In the genomic region with DNA sequence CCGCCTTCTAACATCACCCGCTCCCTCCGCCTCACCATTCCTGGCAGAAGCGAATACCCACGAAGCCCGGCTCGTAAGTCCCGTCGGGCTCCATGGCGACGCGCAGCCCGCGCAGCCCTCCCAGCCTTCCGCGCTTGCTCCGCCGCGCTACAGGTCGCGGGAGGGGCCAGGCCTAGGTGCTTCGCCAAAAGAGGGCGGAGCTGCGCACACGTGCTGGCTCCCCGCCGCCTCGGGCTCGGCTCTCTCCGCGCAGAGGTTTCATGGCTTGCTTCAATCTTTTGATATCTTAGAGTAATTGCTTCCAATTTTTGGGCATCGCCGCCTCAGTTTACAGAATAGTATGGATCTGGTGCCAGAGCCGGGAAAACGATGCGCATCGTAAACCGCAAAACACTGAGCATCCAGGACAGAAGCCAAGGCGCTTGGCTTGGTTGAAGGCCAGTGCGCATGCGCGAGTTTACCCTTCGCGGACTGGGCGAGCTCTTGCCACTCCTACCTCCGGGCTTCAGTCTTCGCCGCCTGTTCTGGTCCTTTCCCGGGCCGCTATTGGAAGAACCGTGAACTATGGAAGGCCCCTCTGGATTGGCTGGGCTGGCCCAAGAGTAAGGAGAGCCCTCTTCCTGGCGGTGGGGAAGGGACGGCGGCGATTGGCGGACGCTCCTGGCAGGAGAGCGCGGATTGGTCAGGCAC, we compare ENCODE assay signal across 8 cellular contexts. TPM values are rescaled to one million over a fixed set of nuclear protein-coding genes. Genes with fewer than 3 reads are reported as not detected.
A peak's percentile ranks its signal among the peaks of the same experiment; 100 is the strongest.
DNase-seq lines count a peak whose midpoint lies in the region; ATAC-seq and TF ChIP-seq lines count a peak whose summit lies in the region.

Gene POLR2I (minus strand): TSS at position 113 of the 690 bp plus-strand sequence. CDS start 19 bp downstream, at position 94.

- peak; percentile 82 for ATAC-seq in GM18909 (IDR thresholded peaks at IDR 0.05; ENCODE audit: poor library complexity, unreplicated experiment)
- peak; percentile 86 for ATAC-seq in HG03175 (IDR thresholded peaks at IDR 0.05; ENCODE audit: unreplicated experiment)
- ATAC-seq in WTC11, result peak; percentile 93

- peaks cover 4% of the 10 kb centered on the region for H4K20me1 ChIP-seq in smooth muscle cell (ENCODE audit: low read depth)

- H3K27ac ChIP-seq in AG04450 (ENCODE audit: low read depth, low read length) (peak within 1 kb of the TSS; percentile 78), smooth muscle cell (ENCODE audit: low read depth) (peak within 1 kb of the TSS; percentile 13)

- H3K4me3 ChIP-seq in AG04450 (ENCODE audit: low read depth, low read length) (peak within 1 kb of the TSS; percentile 96), cardiac fibroblast (replicated peaks in 1 of 2; ENCODE audit: low read depth in 2 of 2, low read length in 2 of 2) (peak within 1 kb of the TSS; percentile 92 to 97), smooth muscle cell (peak within 1 kb of the TSS; percentile 70)

- H3K4me1 Mint-ChIP-seq in WTC11, result peaks cover 35% of the 10 kb centered on the region

- H3K36me3 Mint-ChIP-seq in WTC11, result peaks cover 29% of the 10 kb centered on the region

- CTCF ChIA-PET in AG04450 (lab: Charles Lee), result interaction anchor here (0.7 to 2.8 kb wide), 3 partner anchors 13 to 55 kb away, joined by 4 to 7 read pairs (median 6); no protein-coding TSS in a partner anchor
- CTCF ChIA-PET in WTC11 (lab: Charles Lee), result interaction anchor here (0.7 to 2.8 kb wide), 4 partner anchors 10 to 59 kb away, joined by 3 to 28 read pairs (median 3); no protein-coding TSS in a partner anchor

- peak within 1 kb of the TSS; percentile 100 for H3K27ac Mint-ChIP-seq in WTC11

- H3K36me3 ChIP-seq in smooth muscle cell (ENCODE audit: low read depth), result no peaks in the 10 kb centered on the region

- H3K79me2 ChIP-seq in smooth muscle cell (ENCODE audit: low read depth), result peaks cover 18% of the 10 kb centered on the region

- no peaks in the 10 kb centered on the region for H3K9me3 Mint-ChIP-seq in WTC11

- WGBS in smooth muscle cell (ENCODE audit: low lambda C conversion rate), result under 1% methylated on average over 56 of the region's 59 CpGs

- H3K27me3 ChIP-seq in AG04450 (ENCODE audit: control insufficient read depth, insufficient read depth, low read length) (no peaks in the 10 kb centered on the region), smooth muscle cell (ENCODE audit: low read depth) (no peaks in the 10 kb centered on the region)

- peak within 1 kb of the TSS; percentile 95 for H3K4me3 Mint-ChIP-seq in WTC11

- POLR2A ChIA-PET in AG04450 (lab: Yijun Ruan, JAX) (interaction anchor here (0.6 to 1.3 kb wide), 8 partner anchors 9 to 100 kb away, joined by 3 to 25 read pairs (median 3); partner anchors contain the start of gene ZNF565), WTC11 (lab: Charles Lee) (interaction anchor here (0.6 to 1.5 kb wide), 3 partner anchors 13 to 847 kb away, joined by 3 to 7 read pairs (median 6); partner anchors contain the start of gene THAP8)

- H3K9ac ChIP-seq in smooth muscle cell (ENCODE audit: low read depth), result peak within 1 kb of the TSS; percentile 70

- H3F3A ChIP-seq in smooth muscle cell (ENCODE audit: low read depth), result no peaks in the 10 kb centered on the region

- TF ChIP-seq CTCF in AG04450 (IDR thresholded peaks at IDR 0.05; ENCODE audit: low read depth, low read length), result no peak
- no peak for TF ChIP-seq CTCF in WTC11 (IDR thresholded peaks at IDR 0.05)
- TF ChIP-seq CTCF in cardiac fibroblast (IDR thresholded peaks at IDR 0.05; ENCODE audit: low read depth, low read length), result no peak
- no peak for TF ChIP-seq CTCF in smooth muscle cell (IDR thresholded peaks at IDR 0.05; ENCODE audit: borderline replicate concordance, insufficient read depth, poor library complexity, severe bottlenecking)

- peak within 1 kb of the TSS; percentile 97 for H3K4me2 ChIP-seq in smooth muscle cell

- peak within 1 kb of the TSS; percentile 46 for H2AFZ ChIP-seq in smooth muscle cell (ENCODE audit: low read depth)

- peaks cover 6% of the 10 kb centered on the region for H3K4me1 ChIP-seq in smooth muscle cell (ENCODE audit: low read depth)

- no peaks in the 10 kb centered on the region; the same call in 1 of the 2 replicates for H3K9me3 ChIP-seq in AG04450 (ENCODE audit: control insufficient read depth, insufficient read depth, low read length)
- no peaks in the 10 kb centered on the region for H3K9me3 ChIP-seq in smooth muscle cell (replicated peaks; ENCODE audit: low read depth)

- H3K27me3 Mint-ChIP-seq in WTC11 (ENCODE audit: low read depth), result peaks cover 3% of the 10 kb centered on the region

- DNase-seq in AG04450 (ENCODE audit: low read depth, low spot score) (peak; percentile 99), NCI-H226 (peak; percentile 100), WTC11 (ENCODE audit: low spot score) (peak; percentile 99), cardiac fibroblast (ENCODE audit: low read depth in 2 of 2) (peak; percentile 100), iPS-NIHi11 (ENCODE audit: low spot score) (peak; percentile 96), smooth muscle cell (lab: John Stamatoyannopoulos, UW; ENCODE audit: unreplicated experiment) (peak; percentile 93)

TF ChIP-seq in WTC11, 78 proteins besides CTCF, POLR2A, EP300 and RAD21 (continues in another document):
- TF ChIP-seq ETV6 (CRISPR knock-in tag; IDR thresholded peaks at IDR 0.05) (peak; percentile 75; the same call in 1 of the 2 replicates), FOXK1 (CRISPR knock-in tag; IDR thresholded peaks at IDR 0.05) (peak; percentile 89; the same call in 1 of the 2 replicates), NFATC4 (CRISPR knock-in tag; IDR thresholded peaks at IDR 0.05) (no peak), GTF2I (CRISPR knock-in tag; conservative IDR thresholded peaks at IDR 0.05) (no peak), FOXP1 (CRISPR knock-in tag; IDR thresholded peaks at IDR 0.05; ENCODE audit: borderline replicate concordance) (peak; percentile 90), JAZF1 (CRISPR knock-in tag; IDR thresholded peaks at IDR 0.05) (no peak), ZNF396 (CRISPR knock-in tag; IDR thresholded peaks at IDR 0.05; ENCODE audit: borderline replicate concordance) (no peak), NFE2L1 (CRISPR knock-in tag; IDR thresholded peaks at IDR 0.05) (peak; percentile 66)
- TF ChIP-seq, protein P1, sequence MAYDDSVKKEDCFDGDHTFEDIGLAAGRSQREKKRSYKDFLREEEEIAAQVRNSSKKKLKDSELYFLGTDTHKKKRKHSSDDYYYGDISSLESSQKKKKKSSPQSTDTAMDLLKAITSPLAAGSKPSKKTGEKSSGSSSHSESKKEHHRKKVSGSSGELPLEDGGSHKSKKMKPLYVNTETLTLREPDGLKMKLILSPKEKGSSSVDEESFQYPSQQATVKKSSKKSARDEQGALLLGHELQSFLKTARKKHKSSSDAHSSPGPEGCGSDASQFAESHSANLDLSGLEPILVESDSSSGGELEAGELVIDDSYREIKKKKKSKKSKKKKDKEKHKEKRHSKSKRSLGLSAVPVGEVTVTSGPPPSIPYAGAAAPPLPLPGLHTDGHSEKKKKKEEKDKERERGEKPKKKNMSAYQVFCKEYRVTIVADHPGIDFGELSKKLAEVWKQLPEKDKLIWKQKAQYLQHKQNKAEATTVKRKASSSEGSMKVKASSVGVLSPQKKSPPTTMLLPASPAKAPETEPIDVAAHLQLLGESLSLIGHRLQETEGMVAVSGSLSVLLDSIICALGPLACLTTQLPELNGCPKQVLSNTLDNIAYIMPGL (CRISPR knock-in tag; IDR thresholded peaks at IDR 0.05), result peak; percentile 58
- TF ChIP-seq, protein P2, sequence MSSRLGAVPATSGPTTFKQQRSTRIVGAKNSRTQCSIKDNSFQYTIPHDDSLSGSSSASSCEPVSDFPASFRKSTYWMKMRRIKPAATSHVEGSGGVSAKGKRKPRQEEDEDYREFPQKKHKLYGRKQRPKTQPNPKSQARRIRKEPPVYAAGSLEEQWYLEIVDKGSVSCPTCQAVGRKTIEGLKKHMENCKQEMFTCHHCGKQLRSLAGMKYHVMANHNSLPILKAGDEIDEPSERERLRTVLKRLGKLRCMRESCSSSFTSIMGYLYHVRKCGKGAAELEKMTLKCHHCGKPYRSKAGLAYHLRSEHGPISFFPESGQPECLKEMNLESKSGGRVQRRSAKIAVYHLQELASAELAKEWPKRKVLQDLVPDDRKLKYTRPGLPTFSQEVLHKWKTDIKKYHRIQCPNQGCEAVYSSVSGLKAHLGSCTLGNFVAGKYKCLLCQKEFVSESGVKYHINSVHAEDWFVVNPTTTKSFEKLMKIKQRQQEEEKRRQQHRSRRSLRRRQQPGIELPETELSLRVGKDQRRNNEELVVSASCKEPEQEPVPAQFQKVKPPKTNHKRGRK (CRISPR knock-in tag; IDR thresholded peaks at IDR 0.05; ENCODE audit: borderline replicate concordance), result no peak
- TF ChIP-seq, protein P3, sequence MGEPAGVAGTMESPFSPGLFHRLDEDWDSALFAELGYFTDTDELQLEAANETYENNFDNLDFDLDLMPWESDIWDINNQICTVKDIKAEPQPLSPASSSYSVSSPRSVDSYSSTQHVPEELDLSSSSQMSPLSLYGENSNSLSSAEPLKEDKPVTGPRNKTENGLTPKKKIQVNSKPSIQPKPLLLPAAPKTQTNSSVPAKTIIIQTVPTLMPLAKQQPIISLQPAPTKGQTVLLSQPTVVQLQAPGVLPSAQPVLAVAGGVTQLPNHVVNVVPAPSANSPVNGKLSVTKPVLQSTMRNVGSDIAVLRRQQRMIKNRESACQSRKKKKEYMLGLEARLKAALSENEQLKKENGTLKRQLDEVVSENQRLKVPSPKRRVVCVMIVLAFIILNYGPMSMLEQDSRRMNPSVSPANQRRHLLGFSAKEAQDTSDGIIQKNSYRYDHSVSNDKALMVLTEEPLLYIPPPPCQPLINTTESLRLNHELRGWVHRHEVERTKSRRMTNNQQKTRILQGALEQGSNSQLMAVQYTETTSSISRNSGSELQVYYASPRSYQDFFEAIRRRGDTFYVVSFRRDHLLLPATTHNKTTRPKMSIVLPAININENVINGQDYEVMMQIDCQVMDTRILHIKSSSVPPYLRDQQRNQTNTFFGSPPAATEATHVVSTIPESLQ (CRISPR knock-in tag; IDR thresholded peaks at IDR 0.05), result no peak
- TF ChIP-seq, protein P4, sequence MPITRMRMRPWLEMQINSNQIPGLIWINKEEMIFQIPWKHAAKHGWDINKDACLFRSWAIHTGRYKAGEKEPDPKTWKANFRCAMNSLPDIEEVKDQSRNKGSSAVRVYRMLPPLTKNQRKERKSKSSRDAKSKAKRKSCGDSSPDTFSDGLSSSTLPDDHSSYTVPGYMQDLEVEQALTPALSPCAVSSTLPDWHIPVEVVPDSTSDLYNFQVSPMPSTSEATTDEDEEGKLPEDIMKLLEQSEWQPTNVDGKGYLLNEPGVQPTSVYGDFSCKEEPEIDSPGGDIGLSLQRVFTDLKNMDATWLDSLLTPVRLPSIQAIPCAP (CRISPR knock-in tag; IDR thresholded peaks at IDR 0.05), result 0 out of 2 replicates have a peak, but pooled peaks have one; percentile 32

RNA-seq across cellular contexts. Expression of gene POLR2I, which starts in this region (rescaled TPM):
- polyA plus RNA-seq in AG04450 (2011; rRNA removed), result 37.7 and 62.9 TPM in 2 replicates
- 122 and 154 TPM in 2 replicates for polyA minus RNA-seq in AG04450 (2011; rRNA and poly(A)+ RNA removed)
- total RNA-seq in WTC11 (2021), result 161 to 177 TPM (median 165 TPM) in 3 replicates
- total RNA-seq in smooth muscle cell, result 33.3 and 102 TPM in 2 replicates
- 132 and 172 TPM in 2 replicates for polyA plus RNA-seq in smooth muscle cell

Comparison
In these comparisons a context has a peak if more than half of its experiments do, and no peak if none do; other contexts are left out.
1. Peak in every context shown above with its lines: DNase-seq, ATAC-seq, H3K4me3 ChIP-seq and H3K27ac ChIP-seq.